ENCODE assay signal across 14 cellular contexts in the genomic region with DNA sequence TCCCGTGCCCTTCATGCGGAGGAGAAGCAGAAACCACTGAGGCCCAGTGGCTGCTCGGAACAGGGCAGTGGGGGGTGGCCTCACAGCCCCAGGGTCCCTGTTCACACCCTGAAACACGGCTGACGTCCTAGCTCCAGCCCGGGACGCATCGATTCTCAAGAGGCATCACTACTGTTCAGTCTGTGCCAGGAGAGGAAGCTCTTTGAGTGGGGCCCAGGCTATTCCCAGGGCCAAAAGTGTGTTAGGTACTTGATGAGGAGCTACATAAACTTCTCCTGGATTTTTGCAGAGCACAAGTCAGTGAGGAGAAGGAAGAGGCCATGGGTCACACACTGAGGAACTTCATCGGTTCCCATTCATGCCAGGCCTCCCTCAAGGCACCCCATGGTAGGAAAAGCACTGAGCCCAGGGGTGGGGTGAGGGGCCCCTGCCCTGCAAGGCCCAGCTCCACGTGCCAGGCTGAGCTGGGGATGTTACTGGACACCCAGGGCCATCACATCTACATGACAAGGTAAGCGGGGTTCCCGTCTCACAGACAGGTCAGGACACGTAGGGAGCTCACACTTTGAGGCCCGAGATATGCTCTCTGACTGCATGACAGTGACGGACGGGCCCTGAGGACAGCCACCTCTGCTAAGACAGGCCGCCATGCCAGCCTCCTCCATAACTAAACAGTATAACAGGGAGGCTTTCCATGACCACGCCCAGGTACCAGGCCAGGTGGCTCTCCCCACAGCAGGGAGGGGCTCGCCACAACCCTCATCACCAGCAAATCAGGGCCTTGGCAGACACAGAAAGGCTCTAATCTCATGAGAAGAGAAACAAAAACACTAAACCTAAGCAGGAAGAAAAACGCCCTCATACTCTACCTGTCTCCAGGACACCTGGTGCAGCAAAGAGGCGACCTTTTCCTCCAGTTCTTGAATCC. TPM values are rescaled to one million over a fixed set of nuclear protein-coding genes. Genes with fewer than 3 reads are reported as not detected.
DNase-seq lines count a peak whose midpoint lies in the region; ATAC-seq and TF ChIP-seq lines count a peak whose summit lies in the region.
"Had no signal": no experiment of that assay in that cellular context is flagged by ENCODE, and none has a peak within 500 bp of the region (broad histone marks: within the 10 kb centered on the region; RNA-seq: fewer than 3 reads in every experiment).

No MANE protein-coding gene starts in this region.

- H3K4me1 Mint-ChIP-seq in CD8-positive, alpha-beta memory T cell: peaks cover 26 to 28% (median 27%) of the 10 kb centered on the region in 3 donors
- peaks cover 43% of the 10 kb centered on the region for H3K4me1 Mint-ChIP-seq in activated naive CD8-positive, alpha-beta T cell (ENCODE audit: low read depth)

- H4K20me1 ChIP-seq in BLaER1 treated with 17β-estradiol and CSF1 and Interleukin-3, amounts not matched to agents 10 nM and 100 nM: peaks cover 65 to 89% (median 79%) of the 10 kb centered on the region in 11 experiments; a peak in 21 of 22 replicates
- no peaks in the 10 kb centered on the region for H4K20me1 ChIP-seq in GM23248 (ENCODE audit: insufficient read depth)

- DNase-seq in CD8-positive, alpha-beta memory T cell: no peak
- DNase-seq in mucosa of descending colon (peak; percentile 74 to 82 (median 76)), GM23248 (no peak), anterior cingulate cortex (lab: John Stamatoyannopoulos, UW) (no peak)
- DNase-seq: activated CD8-positive, alpha-beta memory T cell treated with anti-CD3 and anti-CD28 coated beads, Interleukin-2, amount 10 ng/mL, durations not matched to agents 7 days and 5 days; erythroblast; SHP77 treated with DMSO at 0.1 percent for 48 hours had no signal

- H3K27me3 Mint-ChIP-seq in CD8-positive, alpha-beta memory T cell: peaks cover 0 to 2% of the 10 kb centered on the region in 2 donors
- no peaks in the 10 kb centered on the region for H3K27me3 Mint-ChIP-seq in activated naive CD8-positive, alpha-beta T cell
- H3K27me3 Mint-ChIP-seq: activated CD8-positive, alpha-beta memory T cell treated with anti-CD3 and anti-CD28 coated beads, Interleukin-2, amount 10 ng/mL, durations not matched to agents 7 days and 5 days had no signal

- CTCF ChIA-PET in CD8-positive, alpha-beta memory T cell (lab: Charles Lee): no interaction called here

- H3K36me3 ChIP-seq in BLaER1 treated with 17β-estradiol and CSF1 and Interleukin-3, amounts not matched to agents 10 nM and 100 nM: peaks cover 59 to 78% (median 68%) of the 10 kb centered on the region in 11 experiments
- H3K36me3 ChIP-seq in CD8-positive, alpha-beta memory T cell (ENCODE audit: insufficient read depth, low read length): peaks cover 33% of the 10 kb centered on the region
- H3K36me3 ChIP-seq in mucosa of descending colon (ENCODE audit: low read depth) (no peaks in the 10 kb centered on the region), GM23248 (ENCODE audit: low read depth) (no peaks in the 10 kb centered on the region; the same call in 1 of the 2 replicates)

- H3K27ac ChIP-seq in BLaER1 treated with 17β-estradiol and CSF1 and Interleukin-3, amounts not matched to agents 10 nM and 100 nM: peak overlapping the region in 3 of 11 experiments; percentile 4 to 20 (median 12); a peak in 4 of 22 replicates
- H3K27ac ChIP-seq in CD8-positive, alpha-beta memory T cell (ENCODE audit: low read depth, low read length): no peak overlapping the region
- no peak overlapping the region for H3K27ac ChIP-seq in GM23248
- H3K27ac ChIP-seq: adrenal gland, prostate gland had no signal

- POLR2A ChIA-PET in CD8-positive, alpha-beta memory T cell (lab: Charles Lee): no interaction called here

- H3K27ac Mint-ChIP-seq in CD8-positive, alpha-beta memory T cell: peak overlapping the region; percentile 61 to 98 (median 96)
- H3K27ac Mint-ChIP-seq in activated naive CD8-positive, alpha-beta T cell: peak overlapping the region; percentile 72
- H3K27ac Mint-ChIP-seq: activated CD8-positive, alpha-beta memory T cell treated with anti-CD3 and anti-CD28 coated beads, Interleukin-2, amount 10 ng/mL, durations not matched to agents 7 days and 5 days had no signal

- H3K9me3 ChIP-seq in BLaER1 treated with 17β-estradiol and CSF1 and Interleukin-3, amounts not matched to agents 10 nM and 100 nM (replicated peaks in 1 of 11): no peaks in the 10 kb centered on the region
- no peaks in the 10 kb centered on the region for H3K9me3 ChIP-seq in CD8-positive, alpha-beta memory T cell (ENCODE audit: low read length)
- no peaks in the 10 kb centered on the region for H3K9me3 ChIP-seq in mucosa of descending colon
- H3K9me3 ChIP-seq in GM23248 (ENCODE audit: low read depth): no peaks in the 10 kb centered on the region
- H3K9me3 ChIP-seq: adrenal gland, prostate gland, thoracic aorta had no signal

- in situ Hi-C loops in GM23248 (cut with MboI): no loop called here

- H3K9ac ChIP-seq in BLaER1 treated with 17β-estradiol and CSF1 and Interleukin-3, amounts not matched to agents 10 nM and 100 nM: peak overlapping the region in 1 of 11 experiments; percentile 1; a peak in 1 of 22 replicates
- no peak overlapping the region for H3K9ac ChIP-seq in GM23248

- peak; percentile 88 for ATAC-seq in mucosa of descending colon
- no peak for ATAC-seq in HG03460 (IDR thresholded peaks at IDR 0.05; ENCODE audit: unreplicated experiment)
- ATAC-seq in GM21619 (IDR thresholded peaks at IDR 0.05; ENCODE audit: unreplicated experiment): no peak
- ATAC-seq: activated CD8-positive, alpha-beta memory T cell treated with anti-CD3 and anti-CD28 coated beads, Interleukin-2, amount 10 ng/mL, durations not matched to agents 7 days and 5 days had no signal

- H3F3A ChIP-seq in GM23248 (ENCODE audit: insufficient read depth): peaks cover 6% of the 10 kb centered on the region; the same call in 1 of the 2 replicates

- H3K27me3 ChIP-seq in BLaER1 treated with 17β-estradiol and CSF1 and Interleukin-3, amounts not matched to agents 10 nM and 100 nM: no peaks in the 10 kb centered on the region
- H3K27me3 ChIP-seq in CD8-positive, alpha-beta memory T cell (ENCODE audit: insufficient read depth, low read length, poor library complexity, severe bottlenecking): no peaks in the 10 kb centered on the region
- H3K27me3 ChIP-seq in GM23248 (replicated peaks; ENCODE audit: insufficient read depth): no peaks in the 10 kb centered on the region
- H3K27me3 ChIP-seq: adrenal gland had no signal

- no peak overlapping the region for H2AFZ ChIP-seq in GM23248

- no peak overlapping the region for H3K4me3 ChIP-seq in BLaER1 treated with 17β-estradiol and CSF1 and Interleukin-3, amounts not matched to agents 10 nM and 100 nM
- H3K4me3 ChIP-seq in CD8-positive, alpha-beta memory T cell (ENCODE audit: low read length): no peak overlapping the region
- H3K4me3 ChIP-seq in mucosa of descending colon (no peak overlapping the region), GM23248 (no peak overlapping the region)
- H3K4me3 ChIP-seq: adrenal gland, prostate gland, thoracic aorta had no signal

- peaks cover 3% of the 10 kb centered on the region for H3K79me2 ChIP-seq in GM23248 (ENCODE audit: insufficient read depth)

- no peaks in the 10 kb centered on the region for H3K9me3 Mint-ChIP-seq in CD8-positive, alpha-beta memory T cell
- H3K9me3 Mint-ChIP-seq in activated naive CD8-positive, alpha-beta T cell (ENCODE audit: low read depth): no peaks in the 10 kb centered on the region

- TF ChIP-seq CTCF in mucosa of descending colon (IDR thresholded peaks at IDR 0.05): no peak

- H3K4me3 Mint-ChIP-seq in CD8-positive, alpha-beta memory T cell: no peak overlapping the region
- H3K4me3 Mint-ChIP-seq in activated naive CD8-positive, alpha-beta T cell: no peak overlapping the region
- H3K4me3 Mint-ChIP-seq: activated CD8-positive, alpha-beta memory T cell treated with anti-CD3 and anti-CD28 coated beads, Interleukin-2, amount 10 ng/mL, durations not matched to agents 7 days and 5 days had no signal

- H3K36me3 Mint-ChIP-seq in CD8-positive, alpha-beta memory T cell: peaks cover 4 to 78% (median 5%) of the 10 kb centered on the region in 3 donors
- peaks cover 8% of the 10 kb centered on the region for H3K36me3 Mint-ChIP-seq in activated naive CD8-positive, alpha-beta T cell

- peaks cover 65 to 78% (median 76%) of the 10 kb centered on the region in 10 experiments for H3K4me1 ChIP-seq in BLaER1 treated with 17β-estradiol and CSF1 and Interleukin-3, amounts not matched to agents 10 nM and 100 nM
- peaks cover 18% of the 10 kb centered on the region for H3K4me1 ChIP-seq in CD8-positive, alpha-beta memory T cell (ENCODE audit: insufficient read depth, low read length)
- peaks cover 19% of the 10 kb centered on the region for H3K4me1 ChIP-seq in mucosa of descending colon (ENCODE audit: low read depth)
- H3K4me1 ChIP-seq in GM23248 (ENCODE audit: insufficient read depth): peaks cover 18% of the 10 kb centered on the region

- WGBS in GM23248 (ENCODE audit: low coverage in 1 of 2, low lambda C conversion rate in 2 of 2, missing lambda C conversion rate in 2 of 2), 2 experiments: 94 to 96% methylated on average over 21 of the region's 21 CpGs

- H3K4me2 ChIP-seq in BLaER1 treated with 17β-estradiol and CSF1 and Interleukin-3, amounts not matched to agents 10 nM and 100 nM: peak overlapping the region in 10 of 11 experiments; percentile 13 to 42 (median 30); a peak in 11 of 22 replicates
- no peak overlapping the region for H3K4me2 ChIP-seq in GM23248 (ENCODE audit: unreplicated experiment)

- intact Hi-C loops in mucosa of descending colon (cut with DNase I, micrococcal nuclease): no loop called here

- H3K9me2 ChIP-seq in GM23248 (ENCODE audit: insufficient read depth): no peaks in the 10 kb centered on the region

RNA-seq across cellular contexts. Expression of a gene that starts 12.4 kb away (rescaled TPM):
- 10 to 100 TPM; 87.7 to 92.3 TPM for total RNA-seq in CD8-positive, alpha-beta memory T cell
- 57.4 TPM for polyA plus RNA-seq in CD8-positive, alpha-beta memory T cell
- total RNA-seq in mucosa of descending colon: 10 to 100 TPM; 50.3 to 51.5 (median 51.2) TPM
- total RNA-seq in GM23248 (2014; rRNA removed; shearing (Covaris generic)): 55.2 and 64.6 TPM in 2 replicates
- 40.6 and 41.0 TPM in 2 replicates for polyA plus RNA-seq in GM23248 (2016; fragmentation: Nextera tagmentation; extraction: Ambion mirVana)

RNA-seq across cellular contexts. Expression of a gene that starts 49.1 kb away (rescaled TPM):
- total RNA-seq in CD8-positive, alpha-beta memory T cell: 10 to 100 TPM; 68.8 to 75.4 TPM
- polyA plus RNA-seq in CD8-positive, alpha-beta memory T cell: 35.7 TPM
- total RNA-seq in mucosa of descending colon: 10 to 100 TPM; 48.1 to 75.3 (median 73.0) TPM
- 31.2 and 46.3 TPM in 2 replicates for total RNA-seq in GM23248 (2014; rRNA removed; shearing (Covaris generic))
- polyA plus RNA-seq in GM23248 (2016; fragmentation: Nextera tagmentation; extraction: Ambion mirVana): 19.1 and 20.9 TPM in 2 replicates

Comparison
In these comparisons a context has a peak if more than half of its experiments do, and no peak if none do; other contexts are left out.
1. DNase-seq: peak in mucosa of descending colon (3 of 3); none in CD8-positive, alpha-beta memory T cell (0 of 5), GM23248 (single experiment) and anterior cingulate cortex (0 of 58).